8 cellular contexts compared by ENCODE assay signal in the genomic region with DNA sequence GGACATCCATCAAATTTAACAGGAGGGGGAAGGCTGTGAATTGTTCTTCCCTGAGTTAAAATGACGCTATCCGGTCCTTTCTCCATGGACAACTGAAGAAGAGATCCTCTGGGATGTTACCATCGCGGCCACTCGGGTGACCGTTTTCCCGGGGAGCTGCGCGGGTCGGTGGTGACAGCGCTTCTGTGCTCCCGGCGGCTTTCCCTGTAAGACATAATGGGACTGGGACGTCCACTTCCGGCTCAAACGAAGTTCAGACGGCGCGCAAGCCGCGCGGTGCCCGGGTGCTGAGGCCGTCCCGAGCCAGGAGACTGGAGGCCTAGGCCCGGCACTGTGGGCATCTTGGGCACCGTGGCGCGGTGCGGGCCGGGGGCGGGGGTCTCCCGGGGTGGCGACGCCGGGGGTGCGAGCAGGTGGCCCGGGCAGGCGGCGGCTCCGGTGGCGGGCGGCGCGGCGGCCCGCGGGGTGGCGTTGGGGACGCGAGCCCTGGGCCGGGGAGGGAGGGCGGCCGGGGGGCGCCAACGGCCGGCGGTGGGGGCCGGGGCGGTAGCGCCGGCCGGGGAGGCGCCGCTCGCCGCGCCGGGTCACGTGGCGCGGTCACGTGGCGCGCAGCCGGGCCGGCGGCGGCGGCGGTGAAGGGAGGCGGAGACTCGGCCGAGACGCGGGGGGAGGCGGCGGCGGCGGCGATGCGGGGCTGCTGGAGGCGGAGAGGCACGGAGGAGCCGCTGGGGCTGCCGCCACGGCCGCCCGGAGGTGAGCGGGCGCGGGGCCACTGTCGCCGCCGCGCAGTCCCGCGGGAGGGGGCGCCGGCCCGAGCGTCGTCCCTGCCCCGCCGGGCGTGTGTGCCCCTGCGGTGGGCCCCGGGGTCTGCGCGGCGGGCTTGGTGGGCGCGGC.
DNase-seq lines count a peak whose midpoint lies in the region; ATAC-seq and TF ChIP-seq lines count a peak whose summit lies in the region.

No MANE protein-coding gene starts in this region.

- H3K27ac ChIP-seq in OCI-LY3 (ENCODE audit: low read length) (no peak overlapping the region), muscle layer of duodenum (ENCODE audit: low read length) (peak overlapping the region; percentile 83)

- peak; percentile 3 to 87 (median 58) for DNase-seq in C1 segment of cervical spinal cord (lab: John Stamatoyannopoulos, UW)
- peak; percentile 77 for DNase-seq in activated T-cell treated with anti-CD3 and anti-CD28 coated beads, Interleukin-2, amount 50 U/mL, for 1 hour
- DNase-seq in stimulated activated naive CD4-positive, alpha-beta T cell (lab: John Stamatoyannopoulos, UW): peak; percentile 45 to 67 (median 62)

- peak overlapping the region; percentile 99 for H3K4me2 ChIP-seq in OCI-LY3 (ENCODE audit: low read length)

- H3K27me3 ChIP-seq in OCI-LY3 (ENCODE audit: low read depth, low read length): no peaks in the 10 kb centered on the region
- no peaks in the 10 kb centered on the region for H3K27me3 ChIP-seq in muscle layer of duodenum (ENCODE audit: low read depth, low read length)

- TF ChIP-seq CTCF in OCI-LY3 (IDR thresholded peaks at IDR 0.05; ENCODE audit: low read depth, low read length): no peak

- peak overlapping the region; percentile 95 for H2AFZ ChIP-seq in OCI-LY3 (ENCODE audit: low read depth, low read length)

- peaks cover 4% of the 10 kb centered on the region; the same call in 1 of the 2 replicates for H4K20me1 ChIP-seq in OCI-LY3 (ENCODE audit: insufficient read depth, low read length)

- peaks cover 12% of the 10 kb centered on the region for H3K4me1 ChIP-seq in OCI-LY3 (ENCODE audit: low read length)
- peaks cover 4 to 19% of the 10 kb centered on the region in 2 donors for H3K4me1 ChIP-seq in muscle layer of duodenum (ENCODE audit: control insufficient read depth in 1 of 2, insufficient read depth in 2 of 2, low read length in 2 of 2)

- H3K79me2 ChIP-seq in OCI-LY3 (ENCODE audit: low read length): peaks cover 27% of the 10 kb centered on the region

- H3K9ac ChIP-seq in OCI-LY3 (ENCODE audit: low read length): peak overlapping the region; percentile 72

- H3K4me3 ChIP-seq in OCI-LY3 (ENCODE audit: low read length) (peak overlapping the region; percentile 96), muscle layer of duodenum (ENCODE audit: low read depth in 1 of 2, low read length in 2 of 2) (peak overlapping the region; percentile 80 to 82)

- H3K36me3 ChIP-seq in OCI-LY3 (replicated peaks; ENCODE audit: low read depth, low read length) (no peaks in the 10 kb centered on the region), muscle layer of duodenum (ENCODE audit: control insufficient read depth in 1 of 2, insufficient read depth in 2 of 2, low read length in 2 of 2) (no peaks in the 10 kb centered on the region)

- no peaks in the 10 kb centered on the region for H3K9me3 ChIP-seq in OCI-LY3 (ENCODE audit: insufficient read depth, low read length)
- no peaks in the 10 kb centered on the region for H3K9me3 ChIP-seq in muscle layer of duodenum (ENCODE audit: control insufficient read depth in 1 of 2, low read length in 2 of 2)

- peak; percentile 80 for ATAC-seq in GM19324 (IDR thresholded peaks at IDR 0.05; ENCODE audit: low FRiP score, unreplicated experiment)
- ATAC-seq in HG03460 (IDR thresholded peaks at IDR 0.05; ENCODE audit: unreplicated experiment): peak; percentile 57
- peak; percentile 59 for ATAC-seq in esophagus mucosa
